ENCODE assay signal across 4 cellular contexts in the genomic region with DNA sequence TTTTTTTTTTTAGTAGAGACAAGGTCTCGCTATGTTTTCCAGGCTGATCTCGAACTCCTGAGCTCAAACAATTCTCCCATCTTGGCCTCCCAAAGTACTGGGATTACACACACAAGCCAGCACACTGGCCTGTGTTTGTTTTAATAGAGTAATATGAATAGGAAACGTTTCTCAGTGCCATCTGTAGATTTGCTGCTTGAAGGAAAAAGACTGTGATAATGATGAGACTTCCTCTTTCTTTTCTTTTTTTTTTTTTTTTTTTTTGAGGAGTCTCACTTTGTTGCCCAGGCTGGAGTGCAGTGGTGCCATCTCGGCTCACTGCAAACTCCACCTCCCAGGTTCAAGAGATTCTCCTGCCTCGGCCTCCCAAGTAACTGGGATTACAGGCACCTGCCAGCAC.
A peak's percentile ranks its signal among the peaks of the same experiment; 100 is the strongest.
DNase-seq lines count a peak whose midpoint lies in the region; ATAC-seq, FAIRE-seq and TF ChIP-seq lines count a peak whose summit lies in the region.
"Not testable (repeated sequence)": the region's sequence is repeated elsewhere in the genome, so short reads cannot be mapped to it uniquely, and the experiment has no call there.

No MANE protein-coding gene starts in this region.

- H3K79me2 ChIP-seq in OCI-LY7 (ENCODE audit: insufficient read depth, low read depth, low read length); K562 (ENCODE audit: control insufficient read depth, insufficient read depth, low read length): not testable (repeated sequence)

- TF ChIP-seq EP300 in K562 (IDR thresholded peaks at IDR 0.05; ENCODE audit: low read length), result not testable (repeated sequence)

- DNase-seq in GM12891 (ENCODE audit: insufficient read length, low spot score); K562 (ENCODE audit: extremely low read depth in 1 of 4, low spot score in 3 of 4): not testable (repeated sequence)
- DNase-seq in OCI-LY7 (ENCODE audit: low spot score) (peak; percentile 27), OCI-M1 (lab: John Stamatoyannopoulos, UW) (peak; percentile 10)

- H4K20me1 ChIP-seq in OCI-LY7 (ENCODE audit: insufficient read depth, low read length); K562 (replicated peaks; ENCODE audit: control insufficient read depth, insufficient read depth, low read length): not testable (repeated sequence)

- BruUV-seq in OCI-LY7 (replicated peaks; lab: Mats Ljungman, UMichigan); K562 (replicated peaks; lab: Mats Ljungman, UMichigan): not testable (repeated sequence)

- not testable (repeated sequence) for TF ChIP-seq POLR2A in GM12891 (IDR thresholded peaks at IDR 0.05; ENCODE audit: low read depth, low read length); K562 (conservative IDR thresholded peaks at IDR 0.05)

- not testable (repeated sequence) for H3K27ac ChIP-seq in OCI-LY7 (ENCODE audit: low read depth, low read length, poor library complexity, severe bottlenecking); K562 (ENCODE audit: extremely low read depth, low read depth, low read length)

- not testable (repeated sequence) for TF ChIP-seq CTCF in OCI-LY7 (conservative IDR thresholded peaks at IDR 0.05; ENCODE audit: low read length); K562 (IDR thresholded peaks at IDR 0.05 in 2 of 3, conservative IDR thresholded peaks at IDR 0.05 in 1 of 3; ENCODE audit: insufficient read depth in 2 of 3, low read depth in 1 of 3, low read length in 3 of 3)

- H2AFZ ChIP-seq in OCI-LY7 (ENCODE audit: low read length); K562 (ENCODE audit: low read depth, low read length): not testable (repeated sequence)

- not testable (repeated sequence) for H3K36me3 ChIP-seq in OCI-LY7 (ENCODE audit: insufficient read depth, low read length); K562 (ENCODE audit: control insufficient read depth, insufficient read depth, low read length)

- H3K4me1 ChIP-seq in OCI-LY7 (ENCODE audit: insufficient read depth, low read length, poor library complexity, severe bottlenecking); K562 (replicated peaks in 1 of 2; ENCODE audit: control insufficient read depth in 2 of 2, insufficient read depth in 2 of 2, low read length in 2 of 2): not testable (repeated sequence)

- not testable (repeated sequence) for ATAC-seq in K562

- not testable (repeated sequence) for H3K27me3 ChIP-seq in K562 (ENCODE audit: control insufficient read depth in 2 of 2, insufficient read depth in 2 of 2, low read length in 2 of 2)

- in situ Hi-C loops in K562 (cut with MboI), result not testable (repeated sequence)

- TF ChIP-seq RAD21 in K562 (CRISPR knock-in tag; conservative IDR thresholded peaks at IDR 0.05 in 1 of 2, IDR thresholded peaks at IDR 0.05 in 1 of 2), result not testable (repeated sequence)

- 17% methylated on average over 4 of the region's 5 CpGs for WGBS in K562 (ENCODE audit: insufficient coverage, low coverage, missing lambda C conversion rate)

- H3K9me1 ChIP-seq in K562 (ENCODE audit: control insufficient read depth, insufficient read depth, low read length), result not testable (repeated sequence)

- not testable (repeated sequence) for H3K4me3 ChIP-seq in OCI-LY7 (ENCODE audit: low read depth, low read length, poor library complexity, severe bottlenecking); K562

- H3K9ac ChIP-seq in K562 (ENCODE audit: insufficient read depth in 1 of 2, low read depth in 2 of 2, low read length in 2 of 2), result not testable (repeated sequence)

- H3K9me2 ChIP-seq in OCI-LY7 (ENCODE audit: insufficient read depth, low read length), result not testable (repeated sequence)

- intact Hi-C loops in OCI-LY7 (cut with micrococcal nuclease; ENCODE audit: unreplicated experiment); K562 (cut with micrococcal nuclease): not testable (repeated sequence)

- H3K9me3 ChIP-seq in OCI-LY7 (ENCODE audit: low read length); K562 (replicated peaks; ENCODE audit: control insufficient read depth, insufficient read depth, low read depth, low read length): not testable (repeated sequence)

- H3K4me2 ChIP-seq in OCI-LY7 (ENCODE audit: low read length); K562 (ENCODE audit: insufficient read depth, low read length): not testable (repeated sequence)

- FAIRE-seq in GM12891 (lab: Jason Lieb, UNC); K562 (lab: Jason Lieb, UNC): not testable (repeated sequence)

- CTCF ChIA-PET in OCI-LY7 (lab: Charles Lee; ENCODE audit: unreplicated experiment); K562 (lab: Yijun Ruan, JAX; ENCODE audit: low intra/inter-chr PET ratio): not testable (repeated sequence)

- POLR2A ChIA-PET in OCI-LY7 (lab: Charles Lee), result interaction anchor here (0.6 to 1.6 kb wide), 6 partner anchors 9 to 164 kb away, joined by 3 to 4 read pairs (median 3); no protein-coding TSS in a partner anchor
- POLR2A ChIA-PET in K562 (lab: Yijun Ruan, JAX), result not testable (repeated sequence)

TF ChIP-seq in GM12891, 5 proteins besides CTCF, POLR2A, EP300 and RAD21:
- TF ChIP-seq SPI1 (IDR thresholded peaks at IDR 0.05; ENCODE audit: low read depth, low read length), result peak; percentile 23; the same call in 1 of the 2 replicates

TF ChIP-seq in K562, 482 proteins besides CTCF, POLR2A, EP300 and RAD21:
- peak; percentile 60; the same call in 1 of the 2 replicates for TF ChIP-seq SPI1 (IDR thresholded peaks at IDR 0.05; ENCODE audit: borderline replicate concordance, low read depth, low read length)
- peak; percentile 71; the same call in 1 of the 2 replicates for TF ChIP-seq ZNF12 (CRISPR knock-in tag; IDR thresholded peaks at IDR 0.05)
TF ChIP-seq in K562: peak in this region for 2; not testable (repeated sequence) for 480.
